In the genomic region with DNA sequence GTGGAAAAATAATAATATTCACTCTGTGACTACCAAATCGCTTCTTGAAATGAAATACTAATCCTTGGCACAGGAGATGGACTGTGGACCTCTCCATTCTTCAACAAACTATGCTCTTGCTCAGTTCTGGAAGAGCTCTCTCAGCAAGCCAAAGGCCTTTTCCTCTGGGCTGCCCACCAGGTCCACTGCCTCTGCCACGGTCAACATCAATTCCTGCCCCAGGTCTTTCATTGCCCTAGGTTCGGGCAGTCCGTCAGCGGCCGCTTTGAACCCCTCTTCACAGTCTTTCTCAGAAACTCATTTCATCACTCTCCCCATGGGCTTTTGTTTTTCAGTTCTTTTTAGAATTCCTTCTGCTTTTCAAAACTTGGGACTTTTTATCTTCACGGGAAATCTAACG, we compare ENCODE assay signal across 23 cellular contexts.
"Had no signal": no experiment of that assay in that cellular context is flagged by ENCODE, and none has a peak within 500 bp of the region (broad histone marks: within the 10 kb centered on the region; RNA-seq: fewer than 3 reads in every experiment).

No MANE protein-coding gene starts in this region.

- H3K27me3 Mint-ChIP-seq: activated CD8-positive, alpha-beta T cell treated with anti-CD3 and anti-CD28 coated beads for 36 hours had no signal

- H3K9me3 Mint-ChIP-seq: activated CD8-positive, alpha-beta T cell treated with anti-CD3 and anti-CD28 coated beads for 36 hours; T-helper 1 cell treated with Interleukin-12 subunit alpha and Interleukin-12 subunit beta and Interleukin-4 antibody, amounts not matched to agents 30 μg/mL and 1 μg/mL, for 36 hours had no signal

- H3K9me3 ChIP-seq: adrenal gland, MG63 had no signal

- H3K4me3 Mint-ChIP-seq: activated CD8-positive, alpha-beta T cell treated with anti-CD3 and anti-CD28 coated beads for 36 hours; activated naive CD8-positive, alpha-beta T cell treated with anti-CD3 and anti-CD28 coated beads, Interleukin-2, amount 10 ng/mL, durations not matched to agents 7 days and 5 days; activated T-cell treated with anti-CD3 and anti-CD28 coated beads, Interleukin-2, amount 50 U/mL, for 72 hours; T-helper 1 cell treated with Interleukin-12 subunit alpha and Interleukin-12 subunit beta and Interleukin-4 antibody, amounts not matched to agents 30 μg/mL and 1 μg/mL, for 36 hours had no signal

- H3K27me3 ChIP-seq: adrenal gland, MG63 had no signal

- DNase-seq: activated CD4-positive, alpha-beta T cell treated with anti-CD3 and anti-CD28 coated beads for 4 hours; activated CD8-positive, alpha-beta memory T cell treated with anti-CD3 and anti-CD28 coated beads, Interleukin-2, amount 50 U/mL, for 4 hours; activated CD8-positive, alpha-beta T cell treated with anti-CD3 and anti-CD28 coated beads for 36 hours; activated naive CD4-positive, alpha-beta T cell treated with anti-CD3 and anti-CD28 coated beads, Interleukin-2, amount 50 U/mL, for 16 hours; activated naive CD8-positive, alpha-beta T cell treated with anti-CD3 and anti-CD28 coated beads, Interleukin-2, amount 10 ng/mL, durations not matched to agents 7 days and 5 days; activated T-cell treated with anti-CD3 and anti-CD28 coated beads, Interleukin-2, amount 50 U/mL, for 72 hours; adrenal gland; MG63; MV-4-11; NCI-H1092 treated with DMSO at 0.1 percent for 48 hours; NCI-H1417 treated with DMSO at 0.1 percent for 48 hours; NCI-H1694; NCI-H2029; NCI-H345; NCI-H69; NK-92 treated with Interleukin-12 subunit alpha and Interleukin-12 subunit beta, amount 100 ng/mL, for 24 hours; OCI-M1; RPMI8226 had no signal

- H3K27ac ChIP-seq: adrenal gland, KMS-11 had no signal

- H3K4me2 ChIP-seq: KMS-11 had no signal

- H3K9ac ChIP-seq: KMS-11 had no signal

- H3K36me3 ChIP-seq: adrenal gland, MG63 had no signal

- H3K4me3 ChIP-seq: adrenal gland, MG63 had no signal

- ATAC-seq: activated CD4-positive, CD25-positive, alpha-beta regulatory T cell treated with anti-CD3 and anti-CD28 coated beads, Interleukin-2, amount 50 U/mL, for 24 hours; activated CD8-positive, alpha-beta T cell treated with anti-CD3 and anti-CD28 coated beads for 36 hours; activated T-cell treated with anti-CD3 and anti-CD28 coated beads, Interleukin-2, amount 50 U/mL, for 72 hours; Panc1; Right ventricle myocardium inferior had no signal

- H3K27ac Mint-ChIP-seq: activated CD8-positive, alpha-beta T cell treated with anti-CD3 and anti-CD28 coated beads for 36 hours; activated naive CD8-positive, alpha-beta T cell treated with anti-CD3 and anti-CD28 coated beads, Interleukin-2, amount 10 ng/mL, durations not matched to agents 7 days and 5 days; activated T-cell treated with anti-CD3 and anti-CD28 coated beads, Interleukin-2, amount 50 U/mL, for 72 hours; T-helper 1 cell treated with Interleukin-12 subunit alpha and Interleukin-12 subunit beta and Interleukin-4 antibody, amounts not matched to agents 30 μg/mL and 1 μg/mL, for 36 hours had no signal
